Comparison of ENCODE assay signal across 27 cellular contexts in the genomic region with DNA sequence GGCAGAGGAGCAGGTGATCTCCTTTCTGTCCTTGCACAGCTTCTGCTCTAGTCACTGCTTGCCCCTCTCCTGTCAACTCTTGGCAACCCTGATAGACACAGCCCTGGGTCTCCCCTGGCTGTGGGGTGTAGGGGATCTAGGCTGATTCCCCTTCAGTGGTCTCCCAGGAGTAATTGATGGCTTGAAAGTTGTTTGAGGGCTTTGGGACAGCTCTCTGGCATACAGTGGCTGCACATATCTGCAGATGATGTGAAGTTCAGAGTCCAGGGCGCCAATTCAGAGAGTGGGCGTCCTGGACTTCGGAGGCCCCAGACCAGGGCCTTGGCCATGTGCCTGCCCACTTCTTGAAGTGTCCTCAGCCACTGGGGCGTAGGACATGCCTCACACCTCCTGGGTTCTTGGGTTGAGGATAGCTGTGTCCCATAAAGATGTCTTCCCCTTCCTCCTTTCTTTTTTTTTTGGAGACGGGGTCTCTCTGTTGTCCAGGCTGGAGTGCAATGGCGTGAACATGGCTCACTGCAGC. TPM values are rescaled to one million over a fixed set of nuclear protein-coding genes. Genes with fewer than 3 reads are reported as not detected.
DNase-seq lines count a peak whose midpoint lies in the region; ATAC-seq, FAIRE-seq and TF ChIP-seq lines count a peak whose summit lies in the region.
"Had no signal": no experiment of that assay in that cellular context is flagged by ENCODE, and none has a peak within 500 bp of the region (broad histone marks: within the 10 kb centered on the region; RNA-seq: fewer than 3 reads in every experiment).

No MANE protein-coding gene starts in this region.

- TF ChIP-seq EP300 in HepG2 (IDR thresholded peaks at IDR 0.05; ENCODE audit: low read depth in 2 of 2, low read length in 2 of 2) (no peak), HepG2 (CRISPR knock-in tag; IDR thresholded peaks at IDR 0.05; ENCODE audit: borderline replicate concordance) (no peak), H1 (IDR thresholded peaks at IDR 0.05; ENCODE audit: borderline replicate concordance in 1 of 2, low read depth in 2 of 2, low read length in 2 of 2) (no peak)

- no peak for DNase-seq in HepG2 (ENCODE audit: low spot score)
- DNase-seq in right lobe of liver, result no peak
- DNase-seq in H1 (ENCODE audit: low read depth in 1 of 2, low spot score in 2 of 2), result no peak
- DNase-seq in nephron progenitor cell, result no peak
- DNase-seq in DMS114 treated with DMSO at 0.1 percent for 48 hours (lab: John Stamatoyannopoulos, UW; ENCODE audit: unreplicated experiment), result no peak
- no peak for DNase-seq in NCI-H2171 (lab: John Stamatoyannopoulos, UW)
- no peak for DNase-seq in NCI-H446 treated with DMSO at 0.1 percent for 48 hours (lab: John Stamatoyannopoulos, UW)
- DNase-seq: activated CD4-positive, alpha-beta T cell treated with anti-CD3 and anti-CD28 coated beads for 4 hours; activated CD8-positive, alpha-beta memory T cell treated with anti-CD3 and anti-CD28 coated beads, Interleukin-2, amount 10 ng/mL, durations not matched to agents 7 days and 5 days; activated naive CD8-positive, alpha-beta T cell treated with anti-CD3 and anti-CD28 coated beads, Interleukin-2, amount 10 ng/mL, durations not matched to agents 7 days and 5 days; dermis blood vessel endothelial cell; left ventricle myocardium inferior; NCI-H1694 treated with DMSO at 0.1 percent for 48 hours; sigmoid colon; stimulated activated CD4-positive, alpha-beta T cell treated with anti-CD3 and anti-CD28 coated beads, Interleukin-2, amount 100 ng/mL, for 48 hours; stimulated activated naive CD8-positive, alpha-beta T cell treated with anti-CD3 and anti-CD28 coated beads, Interleukin-15, amount 100 ng/mL, for 72 hours had no signal

- H3K79me1 ChIP-seq in H1 (ENCODE audit: low read depth, low read length), result peaks cover 25% of the 10 kb centered on the region

- no peak overlapping the region for H2BK12ac ChIP-seq in H1 (ENCODE audit: low read depth, low read length)

- no peak overlapping the region for H4K91ac ChIP-seq in H1 (replicated peaks; ENCODE audit: insufficient read length, low read length)

- peak overlapping the region; percentile 79 for H3K27ac ChIP-seq in HepG2 (ENCODE audit: extremely low read length, insufficient read depth, low read length)
- H3K27ac ChIP-seq in right lobe of liver, result no peak overlapping the region
- H3K27ac ChIP-seq in H1 (ENCODE audit: low read depth, low read length), result no peak overlapping the region
- H3K27ac ChIP-seq: esophagus muscularis mucosa, left ventricle myocardium inferior, sigmoid colon had no signal

- CTCF ChIA-PET in HepG2 (lab: Yijun Ruan, JAX; ENCODE audit: low intra/inter-chr PET ratio, low total read pairs), result no interaction called here
- CTCF ChIA-PET in H1 (lab: Charles Lee; ENCODE audit: partially characterized antibody), result interaction anchor here (0.9 to 2.4 kb wide), 4 partner anchors 11 to 19 kb away, joined by 3 to 11 read pairs (median 6); no protein-coding TSS in a partner anchor

- POLR2A ChIA-PET in HepG2 (lab: Yijun Ruan, JAX), result interaction anchor here (0.9 to 4.6 kb wide), 11 partner anchors 9 to 525 kb away, joined by 3 to 129 read pairs (median 4); partner anchors contain the start of gene DDX59
- POLR2A ChIA-PET in H1 (lab: Charles Lee; ENCODE audit: partially characterized antibody), result interaction anchor here (0.8 to 11.2 kb wide), 6 partner anchors 9 to 35 kb away, joined by 3 to 208 read pairs (median 4); no protein-coding TSS in a partner anchor

- H3K9me3 Mint-ChIP-seq in nephron progenitor cell, result no peaks in the 10 kb centered on the region
- H3K9me3 Mint-ChIP-seq: activated naive CD8-positive, alpha-beta T cell treated with anti-CD3 and anti-CD28 coated beads, Interleukin-2, amount 10 ng/mL, durations not matched to agents 7 days and 5 days; activated T-helper 17 cell treated with anti-CD3 and anti-CD28 coated beads, Interleukin-2, amount 50 U/mL, for 72 hours; brain; IgD-negative memory B cell; stimulated activated naive CD8-positive, alpha-beta T cell treated with anti-CD3 and anti-CD28 coated beads, Interleukin-15, amount 100 ng/mL, for 72 hours had no signal

- no peak overlapping the region for H3K23ac ChIP-seq in H1 (ENCODE audit: insufficient read length)

- TF ChIP-seq CTCF in HepG2 (CRISPR knock-in tag; IDR thresholded peaks at IDR 0.05), result no peak
- TF ChIP-seq CTCF in right lobe of liver (IDR thresholded peaks at IDR 0.05), result no peak
- no peak for TF ChIP-seq CTCF in H1 (IDR thresholded peaks at IDR 0.05; ENCODE audit: control extremely low read depth in 1 of 3, insufficient read depth in 1 of 3, low read depth in 1 of 3, low read length in 3 of 3)
- TF ChIP-seq CTCF in nephron progenitor cell (IDR thresholded peaks at IDR 0.05), result no peak

- H2BK15ac ChIP-seq in H1 (ENCODE audit: low read length), result no peak overlapping the region; the same call in 1 of the 2 replicates

- H2BK5ac ChIP-seq in H1 (ENCODE audit: low read depth, low read length), result peak overlapping the region; percentile 52; the same call in 1 of the 2 replicates

- H3K4me1 Mint-ChIP-seq in nephron progenitor cell, result peaks cover 69% of the 10 kb centered on the region
- H3K4me1 Mint-ChIP-seq: activated T-helper 17 cell treated with anti-CD3 and anti-CD28 coated beads, Interleukin-2, amount 50 U/mL, for 72 hours had no signal

- in situ Hi-C loops in HepG2 (cut with HindIII; ENCODE audit: extremely low pct_ligation_motif_present, low pct_unique_long_range_greater_than_20kb), result no loop called here

- H4K8ac ChIP-seq in H1 (ENCODE audit: extremely low read depth, insufficient read depth, low read length), result no peak overlapping the region; the same call in 1 of the 2 replicates

- no peak overlapping the region for H3K18ac ChIP-seq in H1 (ENCODE audit: extremely low read depth, low read length)

- H3K56ac ChIP-seq in H1 (replicated peaks; ENCODE audit: insufficient read length, low read depth, low read length), result no peak overlapping the region

- no peak overlapping the region for H3K27ac Mint-ChIP-seq in nephron progenitor cell
- H3K27ac Mint-ChIP-seq: activated CD8-positive, alpha-beta memory T cell treated with anti-CD3 and anti-CD28 coated beads, Interleukin-2, amount 10 ng/mL, durations not matched to agents 7 days and 5 days; activated naive CD8-positive, alpha-beta T cell treated with anti-CD3 and anti-CD28 coated beads, Interleukin-2, amount 10 ng/mL, durations not matched to agents 7 days and 5 days; activated T-helper 17 cell treated with anti-CD3 and anti-CD28 coated beads, Interleukin-2, amount 50 U/mL, for 72 hours; stimulated activated naive CD8-positive, alpha-beta T cell treated with anti-CD3 and anti-CD28 coated beads, Interleukin-15, amount 100 ng/mL, for 72 hours had no signal

- no peak overlapping the region for H2BK20ac ChIP-seq in H1 (ENCODE audit: low read length)

- H3K4me2 ChIP-seq in HepG2 (ENCODE audit: low read depth, low read length) (peak overlapping the region; percentile 87), H1 (ENCODE audit: insufficient read depth in 1 of 2, low read depth in 2 of 2, low read length in 2 of 2) (no peak overlapping the region; a peak in 1 of 4 replicates)

- no peak overlapping the region for H3K14ac ChIP-seq in H1 (ENCODE audit: insufficient read length)

- 96% methylated on average over 3 of the region's 6 CpGs for WGBS in HepG2 (ENCODE audit: low lambda C conversion rate)
- 93% methylated on average over 3 of the region's 6 CpGs for WGBS in right lobe of liver (ENCODE audit: insufficient coverage, low coverage, low lambda C conversion rate, missing lambda C conversion rate)
- WGBS in H1 (ENCODE audit: extremely low coverage in 1 of 2, insufficient coverage in 1 of 2, insufficient read length in 1 of 2, insufficient replicate concordance in 2 of 2, low coverage in 1 of 2, low lambda C conversion rate in 2 of 2, missing lambda C conversion rate in 1 of 2), 2 experiments, result 80% methylated on average over 6 of the region's 6 CpGs; no CpG with 5 or more reads in 1 of the 2 experiments

- H4K20me1 ChIP-seq in HepG2 (ENCODE audit: insufficient read depth, low read length), result no peaks in the 10 kb centered on the region
- H4K20me1 ChIP-seq in H1 (replicated peaks in 1 of 2; ENCODE audit: control insufficient read depth in 1 of 2, insufficient read depth in 2 of 2, low read length in 2 of 2), result peaks cover 9 to 17% of the 10 kb centered on the region in 2 experiments

- peak overlapping the region in 1 of 3 experiments; percentile 76; a peak in 2 of 6 replicates for H3K4me3 ChIP-seq in HepG2 (replicated peaks in 1 of 3; ENCODE audit: insufficient read depth in 1 of 3, low read depth in 2 of 3, low read length in 3 of 3)
- H3K4me3 ChIP-seq in right lobe of liver, result no peak overlapping the region
- H3K4me3 ChIP-seq in H1 (ENCODE audit: extremely low read depth in 1 of 4, insufficient read depth in 2 of 4, low read depth in 3 of 4, low read length in 4 of 4), result no peak overlapping the region
- H3K4me3 ChIP-seq: esophagus muscularis mucosa, HAP-1, left ventricle myocardium inferior, sigmoid colon had no signal

- H3K36me3 ChIP-seq in HepG2 (replicated peaks in 1 of 2; ENCODE audit: control insufficient read depth in 1 of 2, insufficient read depth in 2 of 2, low read length in 2 of 2) (peaks cover 6 to 22% of the 10 kb centered on the region in 2 experiments), right lobe of liver (no peaks in the 10 kb centered on the region), H1 (ENCODE audit: control insufficient read depth in 2 of 4, insufficient read depth in 4 of 4, low read length in 3 of 4) (peaks cover 7 to 44% (median 28%) of the 10 kb centered on the region in 4 experiments; a peak in 7 of 8 replicates)
- H3K36me3 ChIP-seq: esophagus muscularis mucosa, HAP-1, left ventricle myocardium inferior, sigmoid colon had no signal

- intact Hi-C loops in HepG2 (cut with micrococcal nuclease; ENCODE audit: unreplicated experiment) (loop anchor here (10.0 kb wide), 1 partner anchor 218 kb away; the partner anchor contains the start of gene CACNA1S), right lobe of liver (cut with DNase I) (no loop called here)

- no peak for ATAC-seq in HepG2
- no peak for ATAC-seq in right lobe of liver
- no peak for ATAC-seq in HG02981 (IDR thresholded peaks at IDR 0.05; ENCODE audit: unreplicated experiment)
- ATAC-seq: activated CD8-positive, alpha-beta memory T cell treated with anti-CD3 and anti-CD28 coated beads, Interleukin-2, amount 10 ng/mL, durations not matched to agents 7 days and 5 days; activated T-helper 17 cell treated with anti-CD3 and anti-CD28 coated beads, Interleukin-2, amount 50 U/mL, for 72 hours; stimulated activated naive CD8-positive, alpha-beta T cell treated with anti-CD3 and anti-CD28 coated beads, Interleukin-15, amount 100 ng/mL, for 72 hours had no signal

- H3K79me2 ChIP-seq in HepG2 (ENCODE audit: insufficient read depth, low read length) (peaks cover 19% of the 10 kb centered on the region), H1 (ENCODE audit: control insufficient read depth in 1 of 2, insufficient read depth in 2 of 2, low read length in 2 of 2) (peaks cover 3 to 56% of the 10 kb centered on the region in 2 experiments)

- TF ChIP-seq RAD21 in HepG2 (CRISPR knock-in tag; IDR thresholded peaks at IDR 0.05) (no peak), H1 (IDR thresholded peaks at IDR 0.05 in 1 of 2, conservative IDR thresholded peaks at IDR 0.05 in 1 of 2; ENCODE audit: low read depth in 2 of 2, low read length in 2 of 2) (no peak)

- H2AFZ ChIP-seq in HepG2 (ENCODE audit: low read length) (no peak overlapping the region), H1 (ENCODE audit: low read length) (no peak overlapping the region)

- peaks cover 4% of the 10 kb centered on the region for H3K27me3 Mint-ChIP-seq in nephron progenitor cell (ENCODE audit: low read depth, poor library complexity)
- H3K27me3 Mint-ChIP-seq: IgD-negative memory B cell had no signal

- no peak overlapping the region for H2AK5ac ChIP-seq in H1 (ENCODE audit: low read depth, low read length)

- TF ChIP-seq POLR2A in HepG2 (IDR thresholded peaks at IDR 0.05; ENCODE audit: insufficient read depth in 1 of 2, low read depth in 2 of 2, low read length in 2 of 2) (no peak), right lobe of liver (IDR thresholded peaks at IDR 0.05) (no peak), H1 (IDR thresholded peaks at IDR 0.05; ENCODE audit: control extremely low read depth in 1 of 2, low read depth in 2 of 2, low read length in 2 of 2) (no peak)

- H3K9me3 ChIP-seq in HepG2 (ENCODE audit: low read length) (no peaks in the 10 kb centered on the region), right lobe of liver (no peaks in the 10 kb centered on the region), H1 (ENCODE audit: insufficient read depth in 2 of 2, low read depth in 1 of 2, low read length in 1 of 2) (no peaks in the 10 kb centered on the region)
- H3K9me3 ChIP-seq: esophagus muscularis mucosa, HAP-1, left ventricle myocardium inferior, sigmoid colon had no signal

- H4K5ac ChIP-seq in H1 (ENCODE audit: insufficient read length, low read depth, low read length), result no peak overlapping the region

- H3K27me3 ChIP-seq in HepG2 (ENCODE audit: control insufficient read depth in 1 of 2, insufficient read depth in 2 of 2, low read length in 2 of 2) (no peaks in the 10 kb centered on the region), right lobe of liver (no peaks in the 10 kb centered on the region), H1 (replicated peaks in 1 of 4; ENCODE audit: control insufficient read depth in 3 of 4, extremely low read depth in 1 of 4, insufficient read depth in 3 of 4, low read length in 3 of 4) (no peaks in the 10 kb centered on the region)

- FAIRE-seq in HepG2 (lab: Jason Lieb, UNC) (no peak), H1 (lab: Jason Lieb, UNC) (no peak)
- FAIRE-seq: D721Med had no signal

- H3K9ac ChIP-seq in HepG2 (ENCODE audit: insufficient read depth, low read depth, low read length) (peak overlapping the region; percentile 48), H1 (replicated peaks in 1 of 4; ENCODE audit: extremely low read depth in 1 of 4, low read depth in 3 of 4, low read length in 3 of 4) (no peak overlapping the region)

- peaks cover 33% of the 10 kb centered on the region for H3K36me3 Mint-ChIP-seq in nephron progenitor cell (ENCODE audit: low read depth)
- H3K36me3 Mint-ChIP-seq: activated CD8-positive, alpha-beta memory T cell treated with anti-CD3 and anti-CD28 coated beads, Interleukin-2, amount 10 ng/mL, durations not matched to agents 7 days and 5 days; activated naive CD8-positive, alpha-beta T cell treated with anti-CD3 and anti-CD28 coated beads, Interleukin-2, amount 10 ng/mL, durations not matched to agents 7 days and 5 days; brain had no signal

- H3K23me2 ChIP-seq in H1 (ENCODE audit: low read depth, low read length), result peaks cover 2% of the 10 kb centered on the region

- no TSS peak for BruUV-seq in HepG2 (replicated peaks; lab: Mats Ljungman, UMichigan)

- H3K4ac ChIP-seq in H1 (replicated peaks; ENCODE audit: insufficient read length, low read depth, low read length), result no peak overlapping the region

- H3K4me1 ChIP-seq in HepG2 (ENCODE audit: insufficient read depth, low read length) (peaks cover 82% of the 10 kb centered on the region), right lobe of liver (peaks cover 0 to 15% (median 0%) of the 10 kb centered on the region in 4 donors), H1 (replicated peaks in 1 of 4; ENCODE audit: control insufficient read depth in 3 of 4, insufficient read depth in 4 of 4, low read length in 3 of 4) (peaks cover 13 to 39% (median 30%) of the 10 kb centered on the region in 4 experiments)
- H3K4me1 ChIP-seq: HAP-1, left ventricle myocardium inferior, sigmoid colon had no signal

- peak overlapping the region; percentile 25 for H3K4me3 Mint-ChIP-seq in nephron progenitor cell
- H3K4me3 Mint-ChIP-seq: activated CD8-positive, alpha-beta memory T cell treated with anti-CD3 and anti-CD28 coated beads, Interleukin-2, amount 10 ng/mL, durations not matched to agents 7 days and 5 days; activated naive CD8-positive, alpha-beta T cell treated with anti-CD3 and anti-CD28 coated beads, Interleukin-2, amount 10 ng/mL, durations not matched to agents 7 days and 5 days; activated T-helper 17 cell treated with anti-CD3 and anti-CD28 coated beads, Interleukin-2, amount 50 U/mL, for 72 hours; stimulated activated naive CD8-positive, alpha-beta T cell treated with anti-CD3 and anti-CD28 coated beads, Interleukin-15, amount 100 ng/mL, for 72 hours had no signal

- no peak overlapping the region for H2BK120ac ChIP-seq in H1 (replicated peaks; ENCODE audit: low read depth, low read length)

RNA-seq across cellular contexts. Expression of gene INAVA, which starts 2.5 kb away (rescaled TPM):
- total RNA-seq in HepG2 (2016; rRNA removed; fragmentation: Illumina TruSeq; extraction: Trizol), result 11.7 and 13.5 TPM in 2 replicates
- total RNA-seq in HepG2 (2016; cell fraction: cytosol; rRNA removed; fragmentation: Illumina TruSeq; extraction: Trizol; ENCODE audit: low read depth), result 3.1 and 3.9 TPM in 2 replicates
- 10.6 and 11.8 TPM in 2 replicates for total RNA-seq in HepG2 (2016; cell fraction: insoluble cytoplasmic fraction; rRNA removed; fragmentation: Illumina TruSeq; extraction: Trizol)
- total RNA-seq in HepG2 (2016; cell fraction: membrane; rRNA removed; fragmentation: Illumina TruSeq; extraction: Trizol), result 8.9 and 10.3 TPM in 2 replicates
- total RNA-seq in HepG2 (2016; cell fraction: nucleus; rRNA removed; fragmentation: Illumina TruSeq; extraction: Trizol), result 11.6 and 14.2 TPM in 2 replicates
- polyA plus RNA-seq in HepG2 (2011; rRNA removed), result 6.0 and 6.4 TPM in 2 replicates
- polyA plus RNA-seq in HepG2 (2011; cell fraction: cytosol; rRNA removed), result 3.9 and 5.0 TPM in 2 replicates
- polyA plus RNA-seq in HepG2 (2011; cell fraction: nucleus; rRNA removed), result 18.1 and 23.0 TPM in 2 replicates
- 3.4 and 3.6 TPM in 2 replicates for polyA plus RNA-seq in HepG2 (2012)
- polyA plus RNA-seq in HepG2 (2016; cell fraction: cytosol; fragmentation: Illumina TruSeq; extraction: Trizol; ENCODE audit: low read depth), result 1.4 and 1.5 TPM in 2 replicates
- polyA plus RNA-seq in HepG2 (2016; cell fraction: insoluble cytoplasmic fraction; fragmentation: Illumina TruSeq; extraction: Trizol; ENCODE audit: low read depth), result 10.3 and 14.8 TPM in 2 replicates
- 4.6 and 5.4 TPM in 2 replicates for polyA plus RNA-seq in HepG2 (2016; cell fraction: membrane; fragmentation: Illumina TruSeq; extraction: Trizol; ENCODE audit: low read depth)
- polyA plus RNA-seq in HepG2 (2016; cell fraction: nucleus; fragmentation: Illumina TruSeq; extraction: Trizol; ENCODE audit: insufficient read depth, low read depth), result 28.3 and 29.7 TPM in 2 replicates
- polyA minus RNA-seq in HepG2 (2011; rRNA and poly(A)+ RNA removed; ENCODE audit: low replicate concordance), result 0.42 and 11.2 TPM in 2 replicates
- 4.3 and 7.2 TPM in 2 replicates for polyA minus RNA-seq in HepG2 (2011; cell fraction: cytosol; rRNA and poly(A)+ RNA removed)
- polyA minus RNA-seq in HepG2 (2011; cell fraction: nucleus; rRNA and poly(A)+ RNA removed), result 6.0 and 7.9 TPM in 2 replicates
- under 1 TPM; 0.29 to 0.55 (median 0.41) TPM for total RNA-seq in right lobe of liver
- 43.4 and 46.8 TPM in 2 replicates for total RNA-seq in H1 (2021; fragmentation: NEBNext Ultra II Directional; extraction: Animal tissue kit (Norgen Biotek cat#: 25700))
- 49.3 and 77.0 TPM in 2 replicates for polyA plus RNA-seq in H1 (2011; rRNA removed)
- 36.0 TPM for polyA plus RNA-seq in H1 (2011; cell fraction: cytosol; rRNA removed)
- 88.4 TPM for polyA plus RNA-seq in H1 (2011; cell fraction: nucleus; rRNA removed)
- polyA plus RNA-seq in H1 (2012, experiment 1 of 2), result 33.1 to 43.8 TPM (median 39.6 TPM) in 4 replicates
- polyA plus RNA-seq in H1 (2012, experiment 2 of 2), result 37.6 TPM
- polyA plus RNA-seq in H1 (2013, experiment 1 of 2), result 31.6 TPM
- polyA plus RNA-seq in H1 (2013, experiment 2 of 2), result 29.9 TPM
- polyA minus RNA-seq in H1 (2011; rRNA and poly(A)+ RNA removed), result 22.7 and 25.3 TPM in 2 replicates
- 26.8 TPM for polyA minus RNA-seq in H1 (2011; cell fraction: cytosol; rRNA and poly(A)+ RNA removed)
- 26.7 TPM for polyA minus RNA-seq in H1 (2011; cell fraction: nucleus; rRNA and poly(A)+ RNA removed)
- polyA plus RNA-seq: IgD-negative memory B cell had no signal

RNA-seq across cellular contexts. Expression of gene GPR25, which starts 24.5 kb away (rescaled TPM):
- total RNA-seq in HepG2 (2016; rRNA removed; fragmentation: Illumina TruSeq; extraction: Trizol) (not detected in 2 replicates), right lobe of liver (not detected)
- not detected in 2 replicates for total RNA-seq in HepG2 (2016; cell fraction: cytosol; rRNA removed; fragmentation: Illumina TruSeq; extraction: Trizol; ENCODE audit: low read depth)
- not detected in 2 replicates for total RNA-seq in HepG2 (2016; cell fraction: insoluble cytoplasmic fraction; rRNA removed; fragmentation: Illumina TruSeq; extraction: Trizol)
- not detected in 2 replicates for total RNA-seq in HepG2 (2016; cell fraction: membrane; rRNA removed; fragmentation: Illumina TruSeq; extraction: Trizol)
- total RNA-seq in HepG2 (2016; cell fraction: nucleus; rRNA removed; fragmentation: Illumina TruSeq; extraction: Trizol), result not detected in 2 replicates
- polyA plus RNA-seq in HepG2 (2011; rRNA removed) (not detected in 2 replicates), H1 (2011; rRNA removed) (not detected in 2 replicates)
- not detected in 2 replicates for polyA plus RNA-seq in HepG2 (2011; cell fraction: cytosol; rRNA removed)
- 0.14 TPM in 1 of 2 replicates, not detected in the other for polyA plus RNA-seq in HepG2 (2011; cell fraction: nucleus; rRNA removed)
- polyA plus RNA-seq in HepG2 (2012), result not detected in 2 replicates
- polyA plus RNA-seq in HepG2 (2016; cell fraction: cytosol; fragmentation: Illumina TruSeq; extraction: Trizol; ENCODE audit: low read depth), result not detected in 2 replicates
- polyA plus RNA-seq in HepG2 (2016; cell fraction: insoluble cytoplasmic fraction; fragmentation: Illumina TruSeq; extraction: Trizol; ENCODE audit: low read depth), result not detected in 2 replicates
- polyA plus RNA-seq in HepG2 (2016; cell fraction: membrane; fragmentation: Illumina TruSeq; extraction: Trizol; ENCODE audit: low read depth), result not detected in 2 replicates
- not detected in 2 replicates for polyA plus RNA-seq in HepG2 (2016; cell fraction: nucleus; fragmentation: Illumina TruSeq; extraction: Trizol; ENCODE audit: insufficient read depth, low read depth)
- not detected in 2 replicates for polyA minus RNA-seq in HepG2 (2011; rRNA and poly(A)+ RNA removed; ENCODE audit: low replicate concordance)
- not detected in 2 replicates for polyA minus RNA-seq in HepG2 (2011; cell fraction: cytosol; rRNA and poly(A)+ RNA removed)
- not detected in 2 replicates for polyA minus RNA-seq in HepG2 (2011; cell fraction: nucleus; rRNA and poly(A)+ RNA removed)
- not detected in 2 replicates for total RNA-seq in H1 (2021; fragmentation: NEBNext Ultra II Directional; extraction: Animal tissue kit (Norgen Biotek cat#: 25700))
- polyA plus RNA-seq in H1 (2011; cell fraction: cytosol; rRNA removed), result not detected
- polyA plus RNA-seq in H1 (2011; cell fraction: nucleus; rRNA removed), result not detected
- polyA plus RNA-seq in H1 (2012, experiment 1 of 2), result not detected in 4 replicates
- not detected for polyA plus RNA-seq in H1 (2012, experiment 2 of 2)
- not detected for polyA plus RNA-seq in H1 (2013, experiment 1 of 2)
- polyA plus RNA-seq in H1 (2013, experiment 2 of 2), result 0.04 TPM
- not detected in 2 replicates for polyA minus RNA-seq in H1 (2011; rRNA and poly(A)+ RNA removed)
- not detected for polyA minus RNA-seq in H1 (2011; cell fraction: cytosol; rRNA and poly(A)+ RNA removed)
- not detected for polyA minus RNA-seq in H1 (2011; cell fraction: nucleus; rRNA and poly(A)+ RNA removed)
- total RNA-seq: A172, dermis blood vessel endothelial cell, esophagus muscularis mucosa, left ventricle myocardium inferior, osteoblast, sigmoid colon, urinary bladder had no signal
- polyA plus RNA-seq: BJ had no signal
